ENCODE assay signal across 8 cellular contexts in the genomic region with DNA sequence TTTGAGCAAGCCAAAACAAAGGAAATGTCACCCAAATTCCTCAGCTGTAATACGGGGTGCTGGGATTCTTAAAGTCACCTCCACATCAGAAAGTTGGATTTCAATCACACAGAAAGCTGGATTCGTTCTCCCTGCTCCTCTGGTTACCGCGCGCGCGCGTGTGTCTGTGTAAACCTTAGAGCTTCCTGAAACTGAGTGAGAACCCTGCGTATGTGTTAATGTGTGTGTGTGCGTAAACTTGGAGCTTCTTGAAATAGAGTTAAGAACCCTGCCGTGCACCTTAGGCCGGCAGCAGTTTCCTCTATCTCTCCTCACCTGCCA. TPM values are rescaled to one million over a fixed set of nuclear protein-coding genes. Genes with fewer than 3 reads are reported as not detected.
DNase-seq lines count a peak whose midpoint lies in the region; ATAC-seq and TF ChIP-seq lines count a peak whose summit lies in the region.

No MANE protein-coding gene starts in this region.

- peak overlapping the region; percentile 81 for H3K4me2 ChIP-seq in mesendoderm (ENCODE audit: low read length)

- H3K9ac ChIP-seq in mesendoderm (ENCODE audit: low read length), result peak overlapping the region; percentile 63

- H3K4me3 ChIP-seq in Panc1 (ENCODE audit: low read depth in 2 of 2, low read length in 2 of 2) (peak overlapping the region; percentile 80 to 90), mesendoderm (ENCODE audit: low read length) (peak overlapping the region; percentile 78), aorta (ENCODE audit: low read length in 2 of 2) (peak overlapping the region; percentile 42 to 75)

- H3K23ac ChIP-seq in mesendoderm (ENCODE audit: low read length), result no peak overlapping the region

- TF ChIP-seq CTCF in C4-2B (conservative IDR thresholded peaks at IDR 0.05) (no peak), Panc1 (IDR thresholded peaks at IDR 0.05) (no peak), GM13976 (IDR thresholded peaks at IDR 0.05; ENCODE audit: borderline replicate concordance, control extremely low read depth, extremely low read depth, insufficient read depth, missing control alignments) (no peak)

- no peak overlapping the region for H2BK5ac ChIP-seq in mesendoderm (ENCODE audit: low read length)

- no peak overlapping the region for H2AK5ac ChIP-seq in mesendoderm (ENCODE audit: low read length)

- no peaks in the 10 kb centered on the region for H3K79me1 ChIP-seq in mesendoderm (ENCODE audit: low read length)

- no peaks in the 10 kb centered on the region for H3K9me3 ChIP-seq in Panc1 (ENCODE audit: control insufficient read depth, insufficient read depth, low read depth, low read length)
- H3K9me3 ChIP-seq in aorta (ENCODE audit: control insufficient read depth, low read length), result no peaks in the 10 kb centered on the region

- no peaks in the 10 kb centered on the region; the same call in 1 of the 2 replicates for H3K36me3 ChIP-seq in Panc1 (ENCODE audit: control insufficient read depth, insufficient read depth, low read length)
- no peaks in the 10 kb centered on the region for H3K36me3 ChIP-seq in mesendoderm (ENCODE audit: control insufficient read depth, insufficient read depth, low read length)
- peaks cover 2 to 4% of the 10 kb centered on the region in 2 donors for H3K36me3 ChIP-seq in aorta (ENCODE audit: control insufficient read depth in 1 of 2, insufficient read depth in 2 of 2, low read length in 1 of 2)

- POLR2A ChIA-PET in Panc1 (lab: Charles Lee), result interaction anchor here (0.6 kb wide), 1 partner anchor 39 kb away, joined by 3 read pairs; no protein-coding TSS in a partner anchor

- no peaks in the 10 kb centered on the region for H3K79me2 ChIP-seq in mesendoderm (ENCODE audit: control insufficient read depth, insufficient read depth, low read length)

- intact Hi-C loops in Panc1 (cut with micrococcal nuclease; ENCODE audit: unreplicated experiment) (no loop called here), aorta (cut with DNase I) (no loop called here)

- H3K56ac ChIP-seq in mesendoderm (ENCODE audit: low read length), result peak overlapping the region; percentile 76

- H3K27ac ChIP-seq in C4-2B (peak overlapping the region; percentile 36; the same call in 1 of the 2 replicates), Panc1 (ENCODE audit: low read length) (peak overlapping the region; percentile 51), mesendoderm (ENCODE audit: low read depth, low read length) (no peak overlapping the region), aorta (ENCODE audit: low read depth in 1 of 2, low read length in 2 of 2) (no peak overlapping the region)

- ATAC-seq in Panc1 (no peak; the same call in none of the 2 replicates), aorta (ENCODE audit: low FRiP score) (peak; percentile 33)

- CTCF ChIA-PET in Panc1 (lab: Charles Lee), result interaction anchor here (1.1 kb wide), 1 partner anchor 88 kb away, joined by 3 read pairs; no protein-coding TSS in a partner anchor

- in situ Hi-C loops in Panc1 (cut with HindIII; ENCODE audit: low pct_unique_long_range_greater_than_20kb, low sequenced_read_pairs) (no loop called here), GM13976 (cut with MboI; ENCODE audit: low sequenced_read_pairs, unreplicated experiment) (no loop called here)

- H3K4me1 ChIP-seq in Panc1 (ENCODE audit: control insufficient read depth, insufficient read depth, low read length) (no peaks in the 10 kb centered on the region), mesendoderm (ENCODE audit: control insufficient read depth, low read depth, low read length) (no peaks in the 10 kb centered on the region), aorta (ENCODE audit: control insufficient read depth in 1 of 2, insufficient read depth in 2 of 2, low read length in 2 of 2) (no peaks in the 10 kb centered on the region)

- H3K4ac ChIP-seq in mesendoderm (ENCODE audit: low read depth, low read length), result no peak overlapping the region

- DNase-seq in HCEC 1CT (peak; percentile 20), Panc1 (ENCODE audit: low read depth, low spot score) (no peak), dermis microvascular lymphatic vessel endothelial cell (ENCODE audit: low read depth in 2 of 2) (peak; percentile 9 to 37), mesendoderm (no peak), aorta (peak in 1 of 2 donors; percentile 72), NCI-H1694 treated with DMSO at 0.1 percent for 48 hours (lab: John Stamatoyannopoulos, UW) (no peak), GM13976 (ENCODE audit: low spot score) (no peak)

- peaks cover 3% of the 10 kb centered on the region; the same call in 1 of the 2 replicates for H3K27me3 ChIP-seq in Panc1 (ENCODE audit: control insufficient read depth, insufficient read depth, low read length)
- H3K27me3 ChIP-seq in mesendoderm (ENCODE audit: insufficient read depth, low read length, poor library complexity), result no peaks in the 10 kb centered on the region
- no peaks in the 10 kb centered on the region for H3K27me3 ChIP-seq in aorta (ENCODE audit: control insufficient read depth in 1 of 2, insufficient read depth in 2 of 2, low read length in 1 of 2)

- no peak overlapping the region for H3K18ac ChIP-seq in mesendoderm (ENCODE audit: low read length)

- H4K8ac ChIP-seq in mesendoderm (ENCODE audit: low read depth, low read length), result no peak overlapping the region

- H2BK15ac ChIP-seq in mesendoderm (replicated peaks; ENCODE audit: low read depth), result no peak overlapping the region

- H4K5ac ChIP-seq in mesendoderm (ENCODE audit: low read length), result no peak overlapping the region

- H2BK120ac ChIP-seq in mesendoderm (ENCODE audit: low read depth, low read length), result no peak overlapping the region

- WGBS in mesendoderm (ENCODE audit: extremely low coverage, insufficient coverage, low lambda C conversion rate), result no CpG with 5 or more reads among the region's 12 CpGs
- WGBS in aorta, 2 donors, result 1% methylated on average over 12 of the region's 12 CpGs

- no TSS peak for BruUV-seq in Panc1 (replicated peaks; lab: Mats Ljungman, UMichigan)

RNA-seq across cellular contexts. Expression of gene LZTFL1, which starts 0.6 kb away (rescaled TPM):
- total RNA-seq in Panc1 (2021; ENCODE audit: unreplicated experiment) (12.3 TPM), dermis microvascular lymphatic vessel endothelial cell (6.0 and 8.6 TPM in 2 replicates), aorta (10 to 100 TPM in 1 of 2 donors, 1 to 10 TPM in 1; 9.8 to 16.3 TPM)
- polyA plus RNA-seq in Panc1 (2012; ENCODE audit: insufficient read length), result 9.6 TPM
- polyA plus RNA-seq in mesendoderm (2013, experiment 1 of 2), result 17.3 TPM
- 16.3 TPM for polyA plus RNA-seq in mesendoderm (2013, experiment 2 of 2)
- polyA plus RNA-seq in aorta, result 10 to 100 TPM; 10.9 to 11.3 TPM

RNA-seq across cellular contexts. Expression of gene CCR9, which starts 45.0 kb away (rescaled TPM):
- total RNA-seq in Panc1 (2021; ENCODE audit: unreplicated experiment) (not detected), dermis microvascular lymphatic vessel endothelial cell (not detected in 2 replicates), aorta (not detected)
- polyA plus RNA-seq in Panc1 (2012; ENCODE audit: insufficient read length), result not detected
- not detected for polyA plus RNA-seq in mesendoderm (2013, experiment 1 of 2)
- 0.01 TPM for polyA plus RNA-seq in mesendoderm (2013, experiment 2 of 2)
- under 1 TPM in 1 of 2 donors, not detected in 1; 0.25 TPM for polyA plus RNA-seq in aorta

RNA-seq across cellular contexts. Expression of gene SLC6A20, which starts 45.0 kb away (rescaled TPM):
- total RNA-seq in Panc1 (2021; ENCODE audit: unreplicated experiment) (0.28 TPM), dermis microvascular lymphatic vessel endothelial cell (not detected in 2 replicates), aorta (under 1 TPM; 0.10 to 0.15 TPM)
- 0.22 TPM for polyA plus RNA-seq in Panc1 (2012; ENCODE audit: insufficient read length)
- polyA plus RNA-seq in mesendoderm (2013, experiment 1 of 2), result 0.03 TPM
- 0.03 TPM for polyA plus RNA-seq in mesendoderm (2013, experiment 2 of 2)
- polyA plus RNA-seq in aorta, result 1 to 10 TPM in 1 of 2 donors, not detected in 1; 1.0 TPM

Comparison
In these comparisons a context has a peak if more than half of its experiments do, and no peak if none do; other contexts are left out.
1. H3K27ac ChIP-seq: peak in C4-2B (single experiment) and Panc1 (single experiment); none in mesendoderm (single experiment) and aorta (0 of 2).
2. DNase-seq: peak in HCEC 1CT (single experiment) and dermis microvascular lymphatic vessel endothelial cell (2 of 2); none in Panc1 (single experiment), mesendoderm (single experiment), NCI-H1694 treated with DMSO at 0.1 percent for 48 hours (single experiment) and GM13976 (single experiment).
3. Peak in every context shown above with its lines, with median percentiles within 50 percentile points of each other: H3K4me3 ChIP-seq.